2 cellular contexts compared by ENCODE assay signal in the genomic region with DNA sequence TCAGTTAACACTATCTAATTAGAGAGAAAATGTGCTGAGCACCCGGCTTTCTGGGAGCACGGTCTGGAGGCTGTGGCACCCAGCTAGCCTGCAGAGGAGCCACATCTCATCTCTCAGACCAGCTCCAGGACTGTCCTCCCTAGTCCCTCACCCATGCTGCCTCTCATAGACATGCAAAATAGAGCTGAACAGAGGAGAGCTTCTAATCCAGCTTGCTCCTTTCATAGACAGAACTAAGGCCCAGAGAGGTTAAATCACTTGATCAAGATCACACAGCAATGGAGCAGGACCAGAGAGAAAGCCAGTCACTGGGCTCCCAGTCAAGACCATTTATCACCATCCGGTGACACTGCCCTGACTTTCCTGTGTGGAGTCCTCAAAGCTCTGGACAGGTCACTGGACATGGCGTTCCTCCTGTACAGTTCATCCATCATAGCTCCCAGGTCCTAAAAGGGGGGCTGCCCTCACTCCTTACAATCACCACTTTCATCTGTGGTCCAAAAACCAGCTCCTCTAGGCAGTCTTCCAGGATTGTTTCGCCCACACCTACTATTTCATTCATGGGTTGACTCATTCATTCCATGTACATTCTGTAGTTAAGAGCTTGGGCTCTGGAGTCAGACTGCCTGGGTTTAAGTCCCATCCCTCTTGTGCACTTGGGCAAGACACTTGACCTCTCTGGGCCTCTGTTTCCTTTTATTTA.
A peak's percentile ranks its signal among the peaks of the same experiment; 100 is the strongest.
TF ChIP-seq lines count a peak whose summit lies in the region.

No MANE protein-coding gene starts in this region.

TF ChIP-seq in Ishikawa, 13 proteins besides CTCF, POLR2A, EP300 and RAD21:
- TF ChIP-seq NFIC (IDR thresholded peaks at IDR 0.05) = 0 out of 2 replicates have a peak, but pooled peaks have one; percentile 14
- TF ChIP-seq TAF1 (IDR thresholded peaks at IDR 0.05; ENCODE audit: low read depth) = no peak
- no peak for TF ChIP-seq EGR1 (IDR thresholded peaks at IDR 0.05)

TF ChIP-seq in K562, 482 proteins besides CTCF, POLR2A, EP300 and RAD21:
- peak; percentile 46 for TF ChIP-seq ZFP36 (IDR thresholded peaks at IDR 0.05; ENCODE audit: low read depth, low read length, partially characterized antibody)
- TF ChIP-seq ZNF263 (CRISPR knock-in tag; IDR thresholded peaks at IDR 0.05; ENCODE audit: borderline replicate concordance) = peak; percentile 12; the same call in 1 of the 2 replicates
- TF ChIP-seq BCOR (IDR thresholded peaks at IDR 0.05) = peak; percentile 38; the same call in 1 of the 2 replicates
- TF ChIP-seq ZNF124 (CRISPR knock-in tag; IDR thresholded peaks at IDR 0.05) = no peak
- TF ChIP-seq RBM25 (IDR thresholded peaks at IDR 0.05; ENCODE audit: low read depth, low read length, severe bottlenecking) = peak; percentile 61
- TF ChIP-seq ZFX (CRISPR knock-in tag; IDR thresholded peaks at IDR 0.05) = no peak
